1 cellular context compared by ENCODE assay signal in genomic region chr2:112794131-112794733, GRCh38.
TF ChIP-seq lines count a peak whose summit lies in the region.

No MANE protein-coding gene starts in this region.

TF ChIP-seq in A549, 52 proteins besides CTCF, POLR2A, EP300 and RAD21 (continued from another document):
- TF ChIP-seq ZSCAN20 (CRISPR knock-in tag; IDR thresholded peaks at IDR 0.05): no peak
- no peak for TF ChIP-seq JUNB (IDR thresholded peaks at IDR 0.05)
- TF ChIP-seq E2F6 (IDR thresholded peaks at IDR 0.05; ENCODE audit: borderline replicate concordance, low read depth): no peak
- no peak for TF ChIP-seq EHMT2 (IDR thresholded peaks at IDR 0.05; ENCODE audit: low read depth)
- TF ChIP-seq CBX8 (IDR thresholded peaks at IDR 0.05): no peak
- no peak for TF ChIP-seq FOSB (CRISPR knock-in tag; IDR thresholded peaks at IDR 0.05)
- no peak for TF ChIP-seq RCOR1 (IDR thresholded peaks at IDR 0.05; ENCODE audit: low read depth, low read length)
- TF ChIP-seq HOXA7 (CRISPR knock-in tag; IDR thresholded peaks at IDR 0.05): no peak
- no peak for TF ChIP-seq PBX3 (IDR thresholded peaks at IDR 0.05)
- TF ChIP-seq HES2 (IDR thresholded peaks at IDR 0.05): 0 out of 2 replicates have a peak, but pooled peaks have one; percentile 30
- TF ChIP-seq ZNF302 (CRISPR knock-in tag; IDR thresholded peaks at IDR 0.05): no peak
- no peak for TF ChIP-seq RFX5 (IDR thresholded peaks at IDR 0.05)
- no peak for TF ChIP-seq ATOH8 (CRISPR knock-in tag; IDR thresholded peaks at IDR 0.05; ENCODE audit: low read depth)
- no peak for TF ChIP-seq MAZ (IDR thresholded peaks at IDR 0.05; ENCODE audit: borderline replicate concordance, low read depth, low read length)
- TF ChIP-seq KDM5A (IDR thresholded peaks at IDR 0.05): no peak
- TF ChIP-seq MAFK (IDR thresholded peaks at IDR 0.05; ENCODE audit: partially characterized antibody): peak; percentile 87
- no peak for TF ChIP-seq BHLHE40 (IDR thresholded peaks at IDR 0.05; ENCODE audit: low read depth, low read length)
- TF ChIP-seq CHD4 (IDR thresholded peaks at IDR 0.05; ENCODE audit: borderline replicate concordance): no peak
- no peak for TF ChIP-seq HDAC2 (IDR thresholded peaks at IDR 0.05)
- peak; percentile 69 for TF ChIP-seq USF2 (IDR thresholded peaks at IDR 0.05)
- TF ChIP-seq CBX2 (IDR thresholded peaks at IDR 0.05; ENCODE audit: borderline replicate concordance, low read depth): no peak
- no peak for TF ChIP-seq HOXB5 (CRISPR knock-in tag; IDR thresholded peaks at IDR 0.05)
- TF ChIP-seq POLR2AphosphoS2 (conservative IDR thresholded peaks at IDR 0.05; ENCODE audit: low read length): no peak
- 0 out of 2 replicates have a peak, but pooled peaks have one; percentile 29 for TF ChIP-seq HEYL (CRISPR knock-in tag; IDR thresholded peaks at IDR 0.05)
- no peak for TF ChIP-seq HMGXB4 (CRISPR knock-in tag; IDR thresholded peaks at IDR 0.05; ENCODE audit: borderline replicate concordance)
- TF ChIP-seq RNF2 (IDR thresholded peaks at IDR 0.05; ENCODE audit: borderline replicate concordance, low read depth): no peak
- TF ChIP-seq CHD2 (IDR thresholded peaks at IDR 0.05; ENCODE audit: low read length, partially characterized antibody): no peak
- no peak for TF ChIP-seq JUN (IDR thresholded peaks at IDR 0.05)
- no peak for TF ChIP-seq SMC3 (IDR thresholded peaks at IDR 0.05)
- no peak for TF ChIP-seq GATA3 (IDR thresholded peaks at IDR 0.05; ENCODE audit: borderline replicate concordance)
- TF ChIP-seq CEBPB (IDR thresholded peaks at IDR 0.05): peak; percentile 39 to 72; a peak in 3 of 4 replicates
- no peak for TF ChIP-seq REST (IDR thresholded peaks at IDR 0.05)
- TF ChIP-seq KDM1A (IDR thresholded peaks at IDR 0.05; ENCODE audit: low read depth): no peak
- peak; percentile 79 for TF ChIP-seq NFE2L2 (conservative IDR thresholded peaks at IDR 0.05; ENCODE audit: low read length)
- no peak for TF ChIP-seq PHF8 (IDR thresholded peaks at IDR 0.05; ENCODE audit: borderline replicate concordance, low read depth)
- TF ChIP-seq ZFP36 (IDR thresholded peaks at IDR 0.05; ENCODE audit: borderline replicate concordance, partially characterized antibody): no peak
- TF ChIP-seq HOXB13 (CRISPR knock-in tag; IDR thresholded peaks at IDR 0.05; ENCODE audit: low read depth): no peak
